Comparison of ENCODE assay signal across 15 cellular contexts in genomic region chr16:55045329-55046145, GRCh38.
DNase-seq lines count a peak whose midpoint lies in the region; ATAC-seq and TF ChIP-seq lines count a peak whose summit lies in the region.
"Had no signal": no experiment of that assay in that cellular context is flagged by ENCODE, and none has a peak within 500 bp of the region (broad histone marks: within the 10 kb centered on the region; RNA-seq: fewer than 3 reads in every experiment).

No MANE protein-coding gene starts in this region.

- in situ Hi-C loops in GM13977 (cut with MboI; ENCODE audit: low pct_unique_long_range_greater_than_20kb, low sequenced_read_pairs, unreplicated experiment): no loop called here
- in situ Hi-C loops in transverse colon (cut with MboI; ENCODE audit: low pct_ligation_motif_present in 1 of 4, low pct_unique_long_range_greater_than_20kb in 1 of 4, low sequenced_read_pairs in 3 of 4): no loop called here

- H3K9me3 Mint-ChIP-seq in activated CD8-positive, alpha-beta memory T cell treated with anti-CD3 and anti-CD28 coated beads, Interleukin-2, amount 10 ng/mL, durations not matched to agents 7 days and 5 days (ENCODE audit: low read depth): no peaks in the 10 kb centered on the region
- H3K9me3 Mint-ChIP-seq in mesothelial cell of epicardium: no peaks in the 10 kb centered on the region
- H3K9me3 Mint-ChIP-seq: CD4-positive, alpha-beta memory T cell; H9 had no signal

- H3K27ac Mint-ChIP-seq in activated CD8-positive, alpha-beta memory T cell treated with anti-CD3 and anti-CD28 coated beads, Interleukin-2, amount 10 ng/mL, durations not matched to agents 7 days and 5 days: no peak overlapping the region
- peak overlapping the region; percentile 52 for H3K27ac Mint-ChIP-seq in mesothelial cell of epicardium
- H3K27ac Mint-ChIP-seq: CD14-positive monocyte; CD4-positive, alpha-beta memory T cell; H9; IgD-negative memory B cell had no signal

- WGBS in transverse colon (ENCODE audit: low coverage in 1 of 2), 2 donors: 70 to 78% methylated on average over 9 to 11 of the region's 11 CpGs

- H3K9me3 ChIP-seq in vagina (no peaks in the 10 kb centered on the region), transverse colon (no peaks in the 10 kb centered on the region)
- H3K9me3 ChIP-seq: BLaER1 had no signal

- ATAC-seq in activated CD8-positive, alpha-beta memory T cell treated with anti-CD3 and anti-CD28 coated beads, Interleukin-2, amount 10 ng/mL, durations not matched to agents 7 days and 5 days: no peak
- ATAC-seq: HepG2 had no signal

- H3K4me1 ChIP-seq in vagina (no peaks in the 10 kb centered on the region), transverse colon (no peaks in the 10 kb centered on the region)

- H3K36me3 Mint-ChIP-seq in activated CD8-positive, alpha-beta memory T cell treated with anti-CD3 and anti-CD28 coated beads, Interleukin-2, amount 10 ng/mL, durations not matched to agents 7 days and 5 days: no peaks in the 10 kb centered on the region
- H3K36me3 Mint-ChIP-seq in mesothelial cell of epicardium: no peaks in the 10 kb centered on the region
- H3K36me3 Mint-ChIP-seq: CD14-positive monocyte; CD4-positive, alpha-beta memory T cell; IgD-negative memory B cell had no signal

- no peak for TF ChIP-seq EP300 in transverse colon (IDR thresholded peaks at IDR 0.05; ENCODE audit: low read depth)

- TF ChIP-seq CTCF in coronary artery (IDR thresholded peaks at IDR 0.05) (no peak), mesothelial cell of epicardium (IDR thresholded peaks at IDR 0.05; ENCODE audit: unreplicated experiment) (no peak), vagina (IDR thresholded peaks at IDR 0.05) (no peak), GM13977 (IDR thresholded peaks at IDR 0.05; ENCODE audit: extremely low read depth, insufficient read depth, missing control alignments) (no peak), transverse colon (IDR thresholded peaks at IDR 0.05) (no peak)

- H3K4me3 ChIP-seq in coronary artery (no peak overlapping the region), vagina (no peak overlapping the region), transverse colon (no peak overlapping the region)
- H3K4me3 ChIP-seq: BLaER1 had no signal

- no peaks in the 10 kb centered on the region for H3K36me3 ChIP-seq in vagina
- no peaks in the 10 kb centered on the region for H3K36me3 ChIP-seq in transverse colon
- H3K36me3 ChIP-seq: BLaER1 had no signal

- H3K27me3 ChIP-seq in vagina (no peaks in the 10 kb centered on the region), transverse colon (no peaks in the 10 kb centered on the region)
- H3K27me3 ChIP-seq: BLaER1 had no signal

- CTCF ChIA-PET in activated CD8-positive, alpha-beta memory T cell treated with anti-CD3 and anti-CD28 coated beads, Interleukin-2, amount 10 ng/mL, durations not matched to agents 7 days and 5 days (lab: Charles Lee): no interaction called here

- no peaks in the 10 kb centered on the region for H3K4me1 Mint-ChIP-seq in activated CD8-positive, alpha-beta memory T cell treated with anti-CD3 and anti-CD28 coated beads, Interleukin-2, amount 10 ng/mL, durations not matched to agents 7 days and 5 days
- peaks cover 12% of the 10 kb centered on the region for H3K4me1 Mint-ChIP-seq in mesothelial cell of epicardium
- H3K4me1 Mint-ChIP-seq: CD14-positive monocyte; CD4-positive, alpha-beta memory T cell; H9; IgD-negative memory B cell had no signal

- no peak overlapping the region for H3K4me3 Mint-ChIP-seq in activated CD8-positive, alpha-beta memory T cell treated with anti-CD3 and anti-CD28 coated beads, Interleukin-2, amount 10 ng/mL, durations not matched to agents 7 days and 5 days
- no peak overlapping the region for H3K4me3 Mint-ChIP-seq in mesothelial cell of epicardium
- H3K4me3 Mint-ChIP-seq: CD14-positive monocyte; CD4-positive, alpha-beta memory T cell; H9; IgD-negative memory B cell had no signal

- H3K27ac ChIP-seq in coronary artery: no peak overlapping the region
- H3K27ac ChIP-seq in vagina: no peak overlapping the region
- H3K27ac ChIP-seq in transverse colon: no peak overlapping the region
- H3K27ac ChIP-seq: BLaER1 had no signal

- intact Hi-C loops in vagina (cut with DNase I) (no loop called here), transverse colon (cut with DNase I; ENCODE audit: low total_unique reads) (no loop called here)

- TF ChIP-seq POLR2A in vagina (IDR thresholded peaks at IDR 0.05) (no peak), transverse colon (IDR thresholded peaks at IDR 0.05) (no peak)

- H3K27me3 Mint-ChIP-seq in activated CD8-positive, alpha-beta memory T cell treated with anti-CD3 and anti-CD28 coated beads, Interleukin-2, amount 10 ng/mL, durations not matched to agents 7 days and 5 days: no peaks in the 10 kb centered on the region
- peaks cover 70% of the 10 kb centered on the region for H3K27me3 Mint-ChIP-seq in mesothelial cell of epicardium (ENCODE audit: low read depth)

- DNase-seq in activated CD8-positive, alpha-beta memory T cell treated with anti-CD3 and anti-CD28 coated beads, Interleukin-2, amount 10 ng/mL, durations not matched to agents 7 days and 5 days: peak; percentile 14
- no peak for DNase-seq in activated CD8-positive, alpha-beta memory T cell treated with anti-CD3 and anti-CD28 coated beads for 24 hours
- peak; percentile 16 for DNase-seq in coronary artery (ENCODE audit: low spot score)
- DNase-seq in mesothelial cell of epicardium (ENCODE audit: low spot score in 2 of 2, unreplicated experiment in 2 of 2): no peak
- peak; percentile 32 to 34 for DNase-seq in vagina (ENCODE audit: extremely low spot score in 2 of 2)
- no peak for DNase-seq in GM13977 (ENCODE audit: low spot score)
- no peak for DNase-seq in COR-L47 (lab: John Stamatoyannopoulos, UW)
- no peak for DNase-seq in transverse colon
- DNase-seq: 8988T; CD4-positive, alpha-beta memory T cell; H9 had no signal

Comparison
In these comparisons a context has a peak if more than half of its experiments do, and no peak if none do; other contexts are left out.
1. DNase-seq: peak in activated CD8-positive, alpha-beta memory T cell treated with anti-CD3 and anti-CD28 coated beads, Interleukin-2, amount 10 ng/mL, durations not matched to agents 7 days and 5 days (single experiment), coronary artery (single experiment) and vagina (2 of 2); none in activated CD8-positive, alpha-beta memory T cell treated with anti-CD3 and anti-CD28 coated beads for 24 hours (single experiment), mesothelial cell of epicardium (0 of 2), GM13977 (single experiment), COR-L47 (single experiment) and transverse colon (single experiment).